ENCODE assay signal across 23 cellular contexts in the genomic region with DNA sequence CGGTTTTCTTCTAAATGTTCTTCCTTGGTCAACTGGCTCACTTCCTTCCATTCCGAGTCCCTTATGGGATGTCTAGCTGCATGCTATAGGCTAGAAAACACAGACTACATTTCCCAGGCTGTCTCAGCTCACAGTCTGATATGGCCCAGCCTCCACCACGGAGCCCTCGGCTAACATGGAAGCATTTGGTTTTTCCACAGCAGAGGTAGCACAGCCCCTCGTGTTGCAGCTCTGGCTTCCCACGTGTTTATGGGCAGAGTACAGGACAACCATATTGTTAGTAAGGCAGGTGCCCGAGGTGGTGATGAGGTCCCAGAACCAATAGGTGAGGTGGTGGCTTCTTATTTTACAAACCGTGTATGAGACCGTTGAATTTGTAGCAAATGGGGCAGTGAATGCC. TPM values are rescaled to one million over a fixed set of nuclear protein-coding genes. Genes with fewer than 3 reads are reported as not detected.
"Had no signal": no experiment of that assay in that cellular context is flagged by ENCODE, and none has a peak within 500 bp of the region (broad histone marks: within the 10 kb centered on the region; RNA-seq: fewer than 3 reads in every experiment).

No MANE protein-coding gene starts in this region.

- H3K36me3 ChIP-seq: gastrocnemius medialis, pancreas, suprapubic skin, transverse colon, vagina had no signal

- H3K4me1 Mint-ChIP-seq: memory B cell; natural killer cell; stimulated activated naive B cell treated with anti-CD40 and anti-IgM and Interleukin-4, amounts not matched to agents 10 μg/mL and 1 μg/mL and 100 μg/mL, for 72 hours had no signal

- H3K4me1 ChIP-seq: gastrocnemius medialis, pancreas, right lobe of liver, suprapubic skin, transverse colon, vagina had no signal

- H3K27me3 Mint-ChIP-seq: memory B cell; stimulated activated naive B cell treated with anti-CD40 and anti-IgM and Interleukin-4, amounts not matched to agents 10 μg/mL and 1 μg/mL and 100 μg/mL, for 72 hours; stimulated activated naive CD8-positive, alpha-beta T cell treated with anti-CD3 and anti-CD28 coated beads, Interleukin-15, Interleukin-2, amounts not matched to agents 100 ng/mL and 50 ng/mL, for 24 hours had no signal

- H3K9me3 Mint-ChIP-seq: memory B cell; natural killer cell; stimulated activated naive B cell treated with anti-CD40 and anti-IgM and Interleukin-4, amounts not matched to agents 10 μg/mL and 1 μg/mL and 100 μg/mL, for 72 hours; stimulated activated naive CD8-positive, alpha-beta T cell treated with anti-CD3 and anti-CD28 coated beads, Interleukin-15, Interleukin-2, amounts not matched to agents 100 ng/mL and 50 ng/mL, for 24 hours had no signal

- FAIRE-seq: kidney, pancreas, small intestine had no signal

- H3K9me3 ChIP-seq: gastrocnemius medialis, pancreas, right lobe of liver, suprapubic skin, transverse colon, vagina had no signal

- H3K27ac Mint-ChIP-seq: memory B cell; natural killer cell; stimulated activated naive B cell treated with anti-CD40 and anti-IgM and Interleukin-4, amounts not matched to agents 10 μg/mL and 1 μg/mL and 100 μg/mL, for 72 hours; stimulated activated naive CD8-positive, alpha-beta T cell treated with anti-CD3 and anti-CD28 coated beads, Interleukin-15, Interleukin-2, amounts not matched to agents 100 ng/mL and 50 ng/mL, for 24 hours had no signal

- H3K27me3 ChIP-seq: dorsolateral prefrontal cortex, gastrocnemius medialis, pancreas, right lobe of liver, suprapubic skin, transverse colon, vagina had no signal

- ATAC-seq: gastrocnemius medialis; left lobe of liver; natural killer cell; pancreas; right lobe of liver; stimulated activated naive B cell treated with anti-CD40 and anti-IgM and Interleukin-4, amounts not matched to agents 10 μg/mL and 1 μg/mL and 100 μg/mL, for 72 hours had no signal

- DNase-seq: dorsolateral prefrontal cortex; effector CD4-positive, alpha-beta T cell; foreskin fibroblast; gastrocnemius medialis; head of caudate nucleus; kidney; natural killer cell; occipital lobe; pancreas; retina; right lobe of liver; small intestine; stimulated activated CD4-positive, alpha-beta T cell treated with anti-CD3 and anti-CD28 coated beads, Interleukin-15, amount 100 ng/mL, for 24 hours; stimulated activated CD4-positive, alpha-beta T cell treated with anti-CD3 and anti-CD28 coated beads, Interleukin-2, amount 100 ng/mL, for 48 hours; stimulated activated naive B cell treated with anti-CD40 and anti-IgM and Interleukin-4, amounts not matched to agents 10 μg/mL and 1 μg/mL and 100 μg/mL, for 72 hours; transverse colon had no signal

- H3K4me3 ChIP-seq: dorsolateral prefrontal cortex, gastrocnemius medialis, lung, pancreas, right lobe of liver, suprapubic skin, transverse colon, vagina had no signal

- H3K27ac ChIP-seq: dorsolateral prefrontal cortex, gastrocnemius medialis, pancreas, right lobe of liver, suprapubic skin, transverse colon, vagina had no signal

- H3K36me3 Mint-ChIP-seq: memory B cell, natural killer cell had no signal

- H3K4me3 Mint-ChIP-seq: memory B cell; natural killer cell; stimulated activated naive B cell treated with anti-CD40 and anti-IgM and Interleukin-4, amounts not matched to agents 10 μg/mL and 1 μg/mL and 100 μg/mL, for 72 hours; stimulated activated naive CD8-positive, alpha-beta T cell treated with anti-CD3 and anti-CD28 coated beads, Interleukin-15, Interleukin-2, amounts not matched to agents 100 ng/mL and 50 ng/mL, for 24 hours had no signal

RNA-seq across cellular contexts. Expression of a gene that starts 8.7 kb away (rescaled TPM):
- total RNA-seq: pulmonary artery endothelial cell had no signal
